ENCODE assay signal across 11 cellular contexts in genomic region chr6:157813191-157813590, GRCh38. TPM values are rescaled to one million over a fixed set of nuclear protein-coding genes. Genes with fewer than 3 reads are reported as not detected.
DNase-seq lines count a peak whose midpoint lies in the region; ATAC-seq and TF ChIP-seq lines count a peak whose summit lies in the region.
"Had no signal": no experiment of that assay in that cellular context is flagged by ENCODE, and none has a peak within 500 bp of the region (broad histone marks: within the 10 kb centered on the region; RNA-seq: fewer than 3 reads in every experiment).

No MANE protein-coding gene starts in this region.

- dilution Hi-C loops in mammary epithelial cell (cut with HindIII; ENCODE audit: low sequenced_read_pairs) = no loop called here

- no peak overlapping the region for H3K27ac ChIP-seq in mammary epithelial cell (ENCODE audit: insufficient read depth, low read depth, low read length)
- peak overlapping the region in 1 of 2 donors; percentile 86 for H3K27ac ChIP-seq in ovary
- H3K27ac ChIP-seq in aorta (ENCODE audit: low read depth in 1 of 2, low read length in 2 of 2) = peak overlapping the region; percentile 72 to 74

- no peaks in the 10 kb centered on the region for H3K79me2 ChIP-seq in mammary epithelial cell (ENCODE audit: insufficient read depth, low read length)

- H3K27me3 ChIP-seq in mammary epithelial cell (ENCODE audit: insufficient read depth, low read length) (no peaks in the 10 kb centered on the region), ovary (no peaks in the 10 kb centered on the region), aorta (ENCODE audit: control insufficient read depth in 1 of 2, insufficient read depth in 2 of 2, low read length in 1 of 2) (no peaks in the 10 kb centered on the region)

- H3K9me3 ChIP-seq in mammary epithelial cell (replicated peaks; ENCODE audit: insufficient read depth, low read length) (peaks cover 5% of the 10 kb centered on the region), ovary (no peaks in the 10 kb centered on the region), aorta (ENCODE audit: control insufficient read depth, low read length) (no peaks in the 10 kb centered on the region)

- H3K27me3 Mint-ChIP-seq in MCF 10A (ENCODE audit: insufficient read depth, unreplicated experiment) = no peaks in the 10 kb centered on the region

- H2AFZ ChIP-seq in mammary epithelial cell (ENCODE audit: low read depth, low read length) = no peak overlapping the region

- H3K36me3 ChIP-seq in mammary epithelial cell (ENCODE audit: insufficient read depth, low read length) = no peaks in the 10 kb centered on the region
- H3K36me3 ChIP-seq in ovary = no peaks in the 10 kb centered on the region
- no peaks in the 10 kb centered on the region for H3K36me3 ChIP-seq in aorta (ENCODE audit: control insufficient read depth in 1 of 2, insufficient read depth in 2 of 2, low read length in 1 of 2)

- no peak for DNase-seq in MCF 10A (ENCODE audit: unreplicated experiment)
- no peak for DNase-seq in mammary epithelial cell
- peak; percentile 45 for DNase-seq in fibroblast of villous mesenchyme (ENCODE audit: low read depth)
- peak; percentile 46 to 62 (median 50) for DNase-seq in ovary
- DNase-seq in aorta = peak in 1 of 2 donors; percentile 74
- no peak for DNase-seq in central memory CD4-positive, alpha-beta T cell
- DNase-seq: activated CD4-positive, CD25-positive, alpha-beta regulatory T cell; activated naive CD4-positive, alpha-beta T cell treated with anti-CD3 and anti-CD28 coated beads, Interleukin-2, amount 10 ng/mL, durations not matched to agents 7 days and 5 days had no signal

- H3K9me3 Mint-ChIP-seq in MCF 10A (ENCODE audit: unreplicated experiment) = no peaks in the 10 kb centered on the region

- 61% methylated on average over 5 of the region's 5 CpGs for WGBS in mammary epithelial cell (ENCODE audit: low coverage, missing lambda C conversion rate)
- WGBS in ovary, 3 donors = 27 to 37% (median 32%) methylated on average over 5 of the region's 5 CpGs
- WGBS in aorta, 2 donors = 29 to 30% methylated on average over 5 of the region's 5 CpGs

- CTCF ChIA-PET in MCF 10A (lab: Yijun Ruan, JAX) = no interaction called here
- CTCF ChIA-PET in mammary epithelial cell (lab: Charles Lee; ENCODE audit: low non-redundant PET) = no interaction called here

- peaks cover 20% of the 10 kb centered on the region for H3K4me1 Mint-ChIP-seq in MCF 10A (ENCODE audit: insufficient read depth, unreplicated experiment)

- ATAC-seq in aorta (ENCODE audit: low FRiP score) (peak; percentile 85), HG03139 (IDR thresholded peaks at IDR 0.05; ENCODE audit: unreplicated experiment) (no peak), GM19463 (IDR thresholded peaks at IDR 0.05; ENCODE audit: unreplicated experiment) (no peak)
- ATAC-seq: Panc1 had no signal

- POLR2A ChIA-PET in MCF 10A (lab: Yijun Ruan, JAX) = interaction anchor here (0.9 to 1.0 kb wide), 2 partner anchors 9 to 49 kb away, joined by 5 read pairs; no protein-coding TSS in a partner anchor

- no peak for TF ChIP-seq EP300 in ovary (IDR thresholded peaks at IDR 0.05)

- no peak for TF ChIP-seq CTCF in MCF 10A (IDR thresholded peaks at IDR 0.05; ENCODE audit: unreplicated experiment)
- no peak for TF ChIP-seq CTCF in mammary epithelial cell (conservative IDR thresholded peaks at IDR 0.05 in 1 of 2, IDR thresholded peaks at IDR 0.05 in 1 of 2; ENCODE audit: extremely low read depth in 1 of 2, insufficient read depth in 1 of 2, low read depth in 1 of 2, low read length in 2 of 2)
- no peak for TF ChIP-seq CTCF in fibroblast of villous mesenchyme (IDR thresholded peaks at IDR 0.05; ENCODE audit: insufficient read depth, low read depth, low read length)
- TF ChIP-seq CTCF in ovary (IDR thresholded peaks at IDR 0.05) = no peak

- H3K4me1 ChIP-seq in mammary epithelial cell (ENCODE audit: insufficient read depth, low read length) = peaks cover 12% of the 10 kb centered on the region
- H3K4me1 ChIP-seq in ovary (ENCODE audit: insufficient read depth) = peaks cover 19% of the 10 kb centered on the region
- H3K4me1 ChIP-seq in aorta (ENCODE audit: control insufficient read depth in 1 of 2, insufficient read depth in 2 of 2, low read length in 2 of 2) = no peaks in the 10 kb centered on the region

- no peak overlapping the region for H3K4me2 ChIP-seq in mammary epithelial cell (ENCODE audit: insufficient read depth, low read depth, low read length)

- no peak overlapping the region for H3K4me3 Mint-ChIP-seq in MCF 10A (ENCODE audit: unreplicated experiment)
- H3K4me3 Mint-ChIP-seq: activated naive CD4-positive, alpha-beta T cell treated with anti-CD3 and anti-CD28 coated beads, Interleukin-2, amount 10 ng/mL, durations not matched to agents 7 days and 5 days had no signal

- H3K27ac Mint-ChIP-seq in MCF 10A (ENCODE audit: low read depth, unreplicated experiment) = peak overlapping the region; percentile 65
- H3K27ac Mint-ChIP-seq: activated naive CD4-positive, alpha-beta T cell treated with anti-CD3 and anti-CD28 coated beads, Interleukin-2, amount 10 ng/mL, durations not matched to agents 7 days and 5 days had no signal

- in situ Hi-C loops in mammary epithelial cell (cut with MboI; ENCODE audit: low sequenced_read_pairs in 2 of 2) = no loop called here

- H4K20me1 ChIP-seq in mammary epithelial cell (ENCODE audit: insufficient read depth, low read length) = no peaks in the 10 kb centered on the region

- H3K9ac ChIP-seq in mammary epithelial cell (ENCODE audit: insufficient read depth, low read length) = no peak overlapping the region

- H3K4me3 ChIP-seq in mammary epithelial cell (replicated peaks in 1 of 3; ENCODE audit: insufficient read depth in 1 of 3, low read depth in 2 of 3, low read length in 3 of 3) = no peak overlapping the region
- no peak overlapping the region for H3K4me3 ChIP-seq in fibroblast of villous mesenchyme (ENCODE audit: low read depth, low read length)
- H3K4me3 ChIP-seq in ovary = no peak overlapping the region
- H3K4me3 ChIP-seq in aorta (ENCODE audit: low read length in 2 of 2) = no peak overlapping the region

- BruUV-seq in MCF 10A (replicated peaks; lab: Mats Ljungman, UMichigan) (no TSS peak), mammary epithelial cell (replicated peaks; lab: Mats Ljungman, UMichigan) (no TSS peak)

- intact Hi-C loops in MCF 10A (cut with micrococcal nuclease) (no loop called here), mammary epithelial cell (cut with micrococcal nuclease) (no loop called here), ovary (cut with DNase I) (no loop called here), aorta (cut with DNase I) (loop anchor here in 1 of 2 donors (5.0 kb wide), 1 partner anchor 51 kb away; no protein-coding TSS in a partner anchor)

- no peak for TF ChIP-seq POLR2A in ovary (IDR thresholded peaks at IDR 0.05)

- no peaks in the 10 kb centered on the region for H3K36me3 Mint-ChIP-seq in MCF 10A (ENCODE audit: insufficient read depth, unreplicated experiment)
- H3K36me3 Mint-ChIP-seq: activated naive CD4-positive, alpha-beta T cell treated with anti-CD3 and anti-CD28 coated beads, Interleukin-2, amount 10 ng/mL, durations not matched to agents 7 days and 5 days had no signal

RNA-seq across cellular contexts. Expression of gene SNX9, which starts 9.9 kb away (rescaled TPM):
- total RNA-seq in MCF 10A (2022) (33.1 and 37.4 TPM in 2 replicates), mammary epithelial cell (10 to 100 TPM; 31.5 to 59.0 TPM), fibroblast of villous mesenchyme (37.6 and 39.6 TPM in 2 replicates), ovary (10 to 100 TPM; 32.9 to 47.8 (median 38.7) TPM), aorta (10 to 100 TPM; 81.5 to 95.5 TPM)
- polyA plus RNA-seq in mammary epithelial cell (42.5 TPM), ovary (10 to 100 TPM; 31.2 to 48.0 TPM), aorta (10 to 100 TPM; 50.6 to 82.7 TPM)
- polyA minus RNA-seq in mammary epithelial cell = 24.8 TPM

Comparison
In these comparisons a context has a peak if more than half of its experiments do, and no peak if none do; other contexts are left out.
1. DNase-seq: peak in fibroblast of villous mesenchyme (single experiment) and ovary (5 of 5); none in MCF 10A (single experiment), mammary epithelial cell (single experiment) and central memory CD4-positive, alpha-beta T cell (single experiment).